ENCODE assay signal across 1 cellular context in genomic region chr2:219498280-219499057, GRCh38.
A peak's percentile ranks its signal among the peaks of the same experiment; 100 is the strongest.
TF ChIP-seq lines count a peak whose summit lies in the region.

TSS of gene GMPPA (plus strand) at chr2:219498891. CDS start at chr2:219499976, 1,085 bp downstream.

TF ChIP-seq in HepG2, 621 proteins besides CTCF, POLR2A, EP300 and RAD21 (continued from another document and continues in another):
- TF ChIP-seq, protein P1, sequence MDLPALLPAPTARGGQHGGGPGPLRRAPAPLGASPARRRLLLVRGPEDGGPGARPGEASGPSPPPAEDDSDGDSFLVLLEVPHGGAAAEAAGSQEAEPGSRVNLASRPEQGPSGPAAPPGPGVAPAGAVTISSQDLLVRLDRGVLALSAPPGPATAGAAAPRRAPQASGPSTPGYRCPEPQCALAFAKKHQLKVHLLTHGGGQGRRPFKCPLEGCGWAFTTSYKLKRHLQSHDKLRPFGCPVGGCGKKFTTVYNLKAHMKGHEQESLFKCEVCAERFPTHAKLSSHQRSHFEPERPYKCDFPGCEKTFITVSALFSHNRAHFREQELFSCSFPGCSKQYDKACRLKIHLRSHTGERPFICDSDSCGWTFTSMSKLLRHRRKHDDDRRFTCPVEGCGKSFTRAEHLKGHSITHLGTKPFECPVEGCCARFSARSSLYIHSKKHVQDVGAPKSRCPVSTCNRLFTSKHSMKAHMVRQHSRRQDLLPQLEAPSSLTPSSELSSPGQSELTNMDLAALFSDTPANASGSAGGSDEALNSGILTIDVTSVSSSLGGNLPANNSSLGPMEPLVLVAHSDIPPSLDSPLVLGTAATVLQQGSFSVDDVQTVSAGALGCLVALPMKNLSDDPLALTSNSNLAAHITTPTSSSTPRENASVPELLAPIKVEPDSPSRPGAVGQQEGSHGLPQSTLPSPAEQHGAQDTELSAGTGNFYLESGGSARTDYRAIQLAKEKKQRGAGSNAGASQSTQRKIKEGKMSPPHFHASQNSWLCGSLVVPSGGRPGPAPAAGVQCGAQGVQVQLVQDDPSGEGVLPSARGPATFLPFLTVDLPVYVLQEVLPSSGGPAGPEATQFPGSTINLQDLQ (CRISPR knock-in tag; IDR thresholded peaks at IDR 0.05), result 0 out of 2 replicates have a peak, but pooled peaks have one; percentile 12
- TF ChIP-seq ZNF501 (CRISPR knock-in tag; IDR thresholded peaks at IDR 0.05) (peak; percentile 97), ZNF773 (CRISPR knock-in tag; IDR thresholded peaks at IDR 0.05; ENCODE audit: borderline replicate concordance) (no peak), XBP1 (CRISPR knock-in tag; IDR thresholded peaks at IDR 0.05) (peak; percentile 99), AHR (CRISPR knock-in tag; IDR thresholded peaks at IDR 0.05) (peak; percentile 49; the same call in 1 of the 2 replicates), RELA (CRISPR knock-in tag; IDR thresholded peaks at IDR 0.05) (no peak), LRRFIP1 (CRISPR knock-in tag; conservative IDR thresholded peaks at IDR 0.05) (0 out of 2 replicates have a peak, but pooled peaks have one; percentile 12), IRF1 (CRISPR knock-in tag; IDR thresholded peaks at IDR 0.05; ENCODE audit: low read depth) (no peak), MAX (IDR thresholded peaks at IDR 0.05) (peak; percentile 83), ZNF800 (CRISPR knock-in tag; IDR thresholded peaks at IDR 0.05) (0 out of 2 replicates have a peak, but pooled peaks have one; percentile 21), BRF2 (CRISPR knock-in tag; IDR thresholded peaks at IDR 0.05) (no peak), POLR2G (IDR thresholded peaks at IDR 0.05; ENCODE audit: low read depth, low read length) (peak; percentile 92), HOXA7 (CRISPR knock-in tag; IDR thresholded peaks at IDR 0.05) (no peak), MXD3 (CRISPR knock-in tag; IDR thresholded peaks at IDR 0.05) (no peak; the same call in 1 of the 2 replicates), SP2 (CRISPR knock-in tag; IDR thresholded peaks at IDR 0.05) (peak; percentile 35; the same call in 1 of the 2 replicates), TFDP2 (CRISPR knock-in tag; IDR thresholded peaks at IDR 0.05) (peak; percentile 64), ZNF235 (CRISPR knock-in tag; IDR thresholded peaks at IDR 0.05; ENCODE audit: borderline replicate concordance) (peak; percentile 83), ZNF382 (CRISPR knock-in tag; IDR thresholded peaks at IDR 0.05; ENCODE audit: borderline replicate concordance) (no peak)
- TF ChIP-seq, protein P2, sequence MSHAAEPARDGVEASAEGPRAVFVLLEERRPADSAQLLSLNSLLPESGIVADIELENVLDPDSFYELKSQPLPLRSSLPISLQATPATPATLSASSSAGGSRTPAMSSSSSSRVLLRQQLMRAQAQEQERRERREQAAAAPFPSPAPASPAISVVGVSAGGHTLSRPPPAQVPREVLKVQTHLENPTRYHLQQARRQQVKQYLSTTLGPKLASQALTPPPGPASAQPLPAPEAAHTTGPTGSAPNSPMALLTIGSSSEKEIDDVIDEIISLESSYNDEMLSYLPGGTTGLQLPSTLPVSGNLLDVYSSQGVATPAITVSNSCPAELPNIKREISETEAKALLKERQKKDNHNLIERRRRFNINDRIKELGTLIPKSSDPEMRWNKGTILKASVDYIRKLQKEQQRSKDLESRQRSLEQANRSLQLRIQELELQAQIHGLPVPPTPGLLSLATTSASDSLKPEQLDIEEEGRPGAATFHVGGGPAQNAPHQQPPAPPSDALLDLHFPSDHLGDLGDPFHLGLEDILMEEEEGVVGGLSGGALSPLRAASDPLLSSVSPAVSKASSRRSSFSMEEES (CRISPR knock-in tag; IDR thresholded peaks at IDR 0.05), result peak; percentile 69
- TF ChIP-seq, protein P3, sequence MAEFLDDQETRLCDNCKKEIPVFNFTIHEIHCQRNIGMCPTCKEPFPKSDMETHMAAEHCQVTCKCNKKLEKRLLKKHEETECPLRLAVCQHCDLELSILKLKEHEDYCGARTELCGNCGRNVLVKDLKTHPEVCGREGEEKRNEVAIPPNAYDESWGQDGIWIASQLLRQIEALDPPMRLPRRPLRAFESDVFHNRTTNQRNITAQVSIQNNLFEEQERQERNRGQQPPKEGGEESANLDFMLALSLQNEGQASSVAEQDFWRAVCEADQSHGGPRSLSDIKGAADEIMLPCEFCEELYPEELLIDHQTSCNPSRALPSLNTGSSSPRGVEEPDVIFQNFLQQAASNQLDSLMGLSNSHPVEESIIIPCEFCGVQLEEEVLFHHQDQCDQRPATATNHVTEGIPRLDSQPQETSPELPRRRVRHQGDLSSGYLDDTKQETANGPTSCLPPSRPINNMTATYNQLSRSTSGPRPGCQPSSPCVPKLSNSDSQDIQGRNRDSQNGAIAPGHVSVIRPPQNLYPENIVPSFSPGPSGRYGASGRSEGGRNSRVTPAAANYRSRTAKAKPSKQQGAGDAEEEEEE (CRISPR knock-in tag; IDR thresholded peaks at IDR 0.05; ENCODE audit: borderline replicate concordance), result no peak
- TF ChIP-seq, protein P4, sequence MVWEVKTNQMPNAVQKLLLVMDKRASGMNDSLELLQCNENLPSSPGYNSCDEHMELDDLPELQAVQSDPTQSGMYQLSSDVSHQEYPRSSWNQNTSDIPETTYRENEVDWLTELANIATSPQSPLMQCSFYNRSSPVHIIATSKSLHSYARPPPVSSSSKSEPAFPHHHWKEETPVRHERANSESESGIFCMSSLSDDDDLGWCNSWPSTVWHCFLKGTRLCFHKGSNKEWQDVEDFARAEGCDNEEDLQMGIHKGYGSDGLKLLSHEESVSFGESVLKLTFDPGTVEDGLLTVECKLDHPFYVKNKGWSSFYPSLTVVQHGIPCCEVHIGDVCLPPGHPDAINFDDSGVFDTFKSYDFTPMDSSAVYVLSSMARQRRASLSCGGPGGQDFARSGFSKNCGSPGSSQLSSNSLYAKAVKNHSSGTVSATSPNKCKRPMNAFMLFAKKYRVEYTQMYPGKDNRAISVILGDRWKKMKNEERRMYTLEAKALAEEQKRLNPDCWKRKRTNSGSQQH (CRISPR knock-in tag; IDR thresholded peaks at IDR 0.05; ENCODE audit: low read depth), result peak; percentile 88; the same call in 1 of the 2 replicates
- TF ChIP-seq, protein P5, sequence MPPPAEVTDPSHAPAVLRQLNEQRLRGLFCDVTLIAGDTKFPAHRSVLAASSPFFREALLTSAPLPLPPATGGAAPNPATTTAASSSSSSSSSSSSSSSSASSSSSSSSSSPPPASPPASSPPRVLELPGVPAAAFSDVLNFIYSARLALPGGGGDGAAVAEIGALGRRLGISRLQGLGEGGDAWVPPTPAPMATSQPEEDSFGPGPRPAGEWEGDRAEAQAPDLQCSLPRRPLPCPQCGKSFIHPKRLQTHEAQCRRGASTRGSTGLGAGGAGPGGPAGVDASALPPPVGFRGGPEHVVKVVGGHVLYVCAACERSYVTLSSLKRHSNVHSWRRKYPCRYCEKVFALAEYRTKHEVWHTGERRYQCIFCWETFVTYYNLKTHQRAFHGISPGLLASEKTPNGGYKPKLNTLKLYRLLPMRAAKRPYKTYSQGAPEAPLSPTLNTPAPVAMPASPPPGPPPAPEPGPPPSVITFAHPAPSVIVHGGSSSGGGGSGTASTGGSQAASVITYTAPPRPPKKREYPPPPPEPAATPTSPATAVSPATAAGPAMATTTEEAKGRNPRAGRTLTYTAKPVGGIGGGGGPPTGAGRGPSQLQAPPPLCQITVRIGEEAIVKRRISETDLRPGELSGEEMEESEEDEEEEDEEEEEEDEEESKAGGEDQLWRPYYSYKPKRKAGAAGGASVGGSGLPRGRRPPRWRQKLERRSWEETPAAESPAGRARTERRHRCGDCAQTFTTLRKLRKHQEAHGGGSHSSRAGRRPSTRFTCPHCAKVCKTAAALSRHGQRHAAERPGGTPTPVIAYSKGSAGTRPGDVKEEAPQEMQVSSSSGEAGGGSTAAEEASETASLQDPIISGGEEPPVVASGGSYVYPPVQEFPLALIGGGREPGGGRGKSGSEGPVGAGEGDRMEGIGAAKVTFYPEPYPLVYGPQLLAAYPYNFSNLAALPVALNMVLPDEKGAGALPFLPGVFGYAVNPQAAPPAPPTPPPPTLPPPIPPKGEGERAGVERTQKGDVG (CRISPR knock-in tag; IDR thresholded peaks at IDR 0.05; ENCODE audit: borderline replicate concordance), result no peak
- TF ChIP-seq, protein P6, sequence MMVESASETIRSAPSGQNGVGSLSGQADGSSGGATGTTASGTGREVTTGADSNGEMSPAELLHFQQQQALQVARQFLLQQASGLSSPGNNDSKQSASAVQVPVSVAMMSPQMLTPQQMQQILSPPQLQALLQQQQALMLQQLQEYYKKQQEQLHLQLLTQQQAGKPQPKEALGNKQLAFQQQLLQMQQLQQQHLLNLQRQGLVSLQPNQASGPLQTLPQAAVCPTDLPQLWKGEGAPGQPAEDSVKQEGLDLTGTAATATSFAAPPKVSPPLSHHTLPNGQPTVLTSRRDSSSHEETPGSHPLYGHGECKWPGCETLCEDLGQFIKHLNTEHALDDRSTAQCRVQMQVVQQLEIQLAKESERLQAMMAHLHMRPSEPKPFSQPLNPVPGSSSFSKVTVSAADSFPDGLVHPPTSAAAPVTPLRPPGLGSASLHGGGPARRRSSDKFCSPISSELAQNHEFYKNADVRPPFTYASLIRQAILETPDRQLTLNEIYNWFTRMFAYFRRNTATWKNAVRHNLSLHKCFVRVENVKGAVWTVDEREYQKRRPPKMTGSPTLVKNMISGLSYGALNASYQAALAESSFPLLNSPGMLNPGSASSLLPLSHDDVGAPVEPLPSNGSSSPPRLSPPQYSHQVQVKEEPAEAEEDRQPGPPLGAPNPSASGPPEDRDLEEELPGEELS (CRISPR knock-in tag; IDR thresholded peaks at IDR 0.05), result no peak; the same call in 1 of the 2 replicates
- TF ChIP-seq, protein P7, sequence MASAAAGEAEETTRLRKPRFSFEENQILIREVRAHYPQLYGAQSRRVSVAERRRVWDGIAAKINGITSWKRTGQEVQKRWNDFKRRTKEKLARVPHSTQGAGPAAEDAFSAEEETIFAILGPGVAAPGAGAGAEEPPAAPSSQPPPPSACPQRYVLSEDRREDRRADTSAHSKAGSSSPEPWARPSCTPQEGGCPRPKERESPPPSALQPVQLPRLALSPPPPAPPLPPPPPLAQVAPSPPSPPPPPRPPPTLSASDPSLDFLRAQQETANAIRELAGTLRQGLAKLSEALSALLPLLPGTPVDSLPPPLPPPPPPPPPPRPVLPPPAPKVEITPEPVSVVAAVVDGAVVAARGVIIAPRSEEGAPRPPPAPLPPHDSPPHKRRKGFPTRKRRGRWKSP (CRISPR knock-in tag; IDR thresholded peaks at IDR 0.05), result peak; percentile 88
